In the genomic region with DNA sequence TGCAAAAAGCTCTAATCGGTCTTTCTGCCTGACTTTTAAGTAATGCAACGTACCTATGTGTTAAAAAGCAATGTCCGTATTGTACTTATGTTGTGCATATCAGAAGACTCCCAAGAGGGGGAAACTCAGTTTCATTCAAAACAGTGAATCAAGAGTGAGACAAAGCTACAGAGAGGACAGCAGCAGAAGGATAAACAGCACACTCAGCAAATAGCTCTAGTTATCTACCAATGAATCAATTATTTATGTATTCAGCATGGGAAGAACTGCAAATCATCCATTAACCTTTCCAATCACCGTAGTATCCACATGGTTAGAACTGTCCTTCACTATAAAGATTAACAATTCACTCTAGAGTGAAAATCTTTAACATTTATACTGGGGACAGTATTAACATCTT, we compare ENCODE assay signal across 2 cellular contexts.
TF ChIP-seq lines count a peak whose summit lies in the region.

No MANE protein-coding gene starts in this region.

TF ChIP-seq in HepG2, 621 proteins besides CTCF, POLR2A, EP300 and RAD21 (continues in another document):
- TF ChIP-seq, protein P1, sequence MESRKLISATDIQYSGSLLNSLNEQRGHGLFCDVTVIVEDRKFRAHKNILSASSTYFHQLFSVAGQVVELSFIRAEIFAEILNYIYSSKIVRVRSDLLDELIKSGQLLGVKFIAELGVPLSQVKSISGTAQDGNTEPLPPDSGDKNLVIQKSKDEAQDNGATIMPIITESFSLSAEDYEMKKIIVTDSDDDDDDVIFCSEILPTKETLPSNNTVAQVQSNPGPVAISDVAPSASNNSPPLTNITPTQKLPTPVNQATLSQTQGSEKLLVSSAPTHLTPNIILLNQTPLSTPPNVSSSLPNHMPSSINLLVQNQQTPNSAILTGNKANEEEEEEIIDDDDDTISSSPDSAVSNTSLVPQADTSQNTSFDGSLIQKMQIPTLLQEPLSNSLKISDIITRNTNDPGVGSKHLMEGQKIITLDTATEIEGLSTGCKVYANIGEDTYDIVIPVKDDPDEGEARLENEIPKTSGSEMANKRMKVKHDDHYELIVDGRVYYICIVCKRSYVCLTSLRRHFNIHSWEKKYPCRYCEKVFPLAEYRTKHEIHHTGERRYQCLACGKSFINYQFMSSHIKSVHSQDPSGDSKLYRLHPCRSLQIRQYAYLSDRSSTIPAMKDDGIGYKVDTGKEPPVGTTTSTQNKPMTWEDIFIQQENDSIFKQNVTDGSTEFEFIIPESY (CRISPR knock-in tag; IDR thresholded peaks at IDR 0.05) = no peak
- TF ChIP-seq MAFK (conservative IDR thresholded peaks at IDR 0.05 in 1 of 2, IDR thresholded peaks at IDR 0.05 in 1 of 2; ENCODE audit: low read length in 2 of 2) (peak; percentile 70 to 88), MAFF (IDR thresholded peaks at IDR 0.05; ENCODE audit: low read depth, low read length) (peak; percentile 84), RARA (CRISPR knock-in tag; IDR thresholded peaks at IDR 0.05) (no peak), RFX5 (IDR thresholded peaks at IDR 0.05; ENCODE audit: low read depth, low read length) (no peak), FOXA3 (CRISPR knock-in tag; IDR thresholded peaks at IDR 0.05) (no peak), ZNF790 (CRISPR knock-in tag; IDR thresholded peaks at IDR 0.05; ENCODE audit: borderline replicate concordance) (no peak), ZNF138 (CRISPR knock-in tag; IDR thresholded peaks at IDR 0.05; ENCODE audit: low read depth) (no peak), HMG20B (CRISPR knock-in tag; conservative IDR thresholded peaks at IDR 0.05) (no peak), NFKB2 (CRISPR knock-in tag; IDR thresholded peaks at IDR 0.05; ENCODE audit: borderline replicate concordance) (no peak)
- TF ChIP-seq, protein P2, sequence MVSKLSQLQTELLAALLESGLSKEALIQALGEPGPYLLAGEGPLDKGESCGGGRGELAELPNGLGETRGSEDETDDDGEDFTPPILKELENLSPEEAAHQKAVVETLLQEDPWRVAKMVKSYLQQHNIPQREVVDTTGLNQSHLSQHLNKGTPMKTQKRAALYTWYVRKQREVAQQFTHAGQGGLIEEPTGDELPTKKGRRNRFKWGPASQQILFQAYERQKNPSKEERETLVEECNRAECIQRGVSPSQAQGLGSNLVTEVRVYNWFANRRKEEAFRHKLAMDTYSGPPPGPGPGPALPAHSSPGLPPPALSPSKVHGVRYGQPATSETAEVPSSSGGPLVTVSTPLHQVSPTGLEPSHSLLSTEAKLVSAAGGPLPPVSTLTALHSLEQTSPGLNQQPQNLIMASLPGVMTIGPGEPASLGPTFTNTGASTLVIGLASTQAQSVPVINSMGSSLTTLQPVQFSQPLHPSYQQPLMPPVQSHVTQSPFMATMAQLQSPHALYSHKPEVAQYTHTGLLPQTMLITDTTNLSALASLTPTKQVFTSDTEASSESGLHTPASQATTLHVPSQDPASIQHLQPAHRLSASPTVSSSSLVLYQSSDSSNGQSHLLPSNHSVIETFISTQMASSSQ (IDR thresholded peaks at IDR 0.05; ENCODE audit: low read depth) = no peak
- TF ChIP-seq, protein P2 (CRISPR knock-in tag; IDR thresholded peaks at IDR 0.05; ENCODE audit: borderline replicate concordance) = no peak
- TF ChIP-seq, protein P3, sequence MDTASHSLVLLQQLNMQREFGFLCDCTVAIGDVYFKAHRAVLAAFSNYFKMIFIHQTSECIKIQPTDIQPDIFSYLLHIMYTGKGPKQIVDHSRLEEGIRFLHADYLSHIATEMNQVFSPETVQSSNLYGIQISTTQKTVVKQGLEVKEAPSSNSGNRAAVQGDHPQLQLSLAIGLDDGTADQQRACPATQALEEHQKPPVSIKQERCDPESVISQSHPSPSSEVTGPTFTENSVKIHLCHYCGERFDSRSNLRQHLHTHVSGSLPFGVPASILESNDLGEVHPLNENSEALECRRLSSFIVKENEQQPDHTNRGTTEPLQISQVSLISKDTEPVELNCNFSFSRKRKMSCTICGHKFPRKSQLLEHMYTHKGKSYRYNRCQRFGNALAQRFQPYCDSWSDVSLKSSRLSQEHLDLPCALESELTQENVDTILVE (CRISPR knock-in tag; IDR thresholded peaks at IDR 0.05) = no peak
- TF ChIP-seq, protein P4, sequence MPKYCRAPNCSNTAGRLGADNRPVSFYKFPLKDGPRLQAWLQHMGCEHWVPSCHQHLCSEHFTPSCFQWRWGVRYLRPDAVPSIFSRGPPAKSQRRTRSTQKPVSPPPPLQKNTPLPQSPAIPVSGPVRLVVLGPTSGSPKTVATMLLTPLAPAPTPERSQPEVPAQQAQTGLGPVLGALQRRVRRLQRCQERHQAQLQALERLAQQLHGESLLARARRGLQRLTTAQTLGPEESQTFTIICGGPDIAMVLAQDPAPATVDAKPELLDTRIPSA (CRISPR knock-in tag; IDR thresholded peaks at IDR 0.05; ENCODE audit: borderline replicate concordance) = no peak
- TF ChIP-seq, protein P5, sequence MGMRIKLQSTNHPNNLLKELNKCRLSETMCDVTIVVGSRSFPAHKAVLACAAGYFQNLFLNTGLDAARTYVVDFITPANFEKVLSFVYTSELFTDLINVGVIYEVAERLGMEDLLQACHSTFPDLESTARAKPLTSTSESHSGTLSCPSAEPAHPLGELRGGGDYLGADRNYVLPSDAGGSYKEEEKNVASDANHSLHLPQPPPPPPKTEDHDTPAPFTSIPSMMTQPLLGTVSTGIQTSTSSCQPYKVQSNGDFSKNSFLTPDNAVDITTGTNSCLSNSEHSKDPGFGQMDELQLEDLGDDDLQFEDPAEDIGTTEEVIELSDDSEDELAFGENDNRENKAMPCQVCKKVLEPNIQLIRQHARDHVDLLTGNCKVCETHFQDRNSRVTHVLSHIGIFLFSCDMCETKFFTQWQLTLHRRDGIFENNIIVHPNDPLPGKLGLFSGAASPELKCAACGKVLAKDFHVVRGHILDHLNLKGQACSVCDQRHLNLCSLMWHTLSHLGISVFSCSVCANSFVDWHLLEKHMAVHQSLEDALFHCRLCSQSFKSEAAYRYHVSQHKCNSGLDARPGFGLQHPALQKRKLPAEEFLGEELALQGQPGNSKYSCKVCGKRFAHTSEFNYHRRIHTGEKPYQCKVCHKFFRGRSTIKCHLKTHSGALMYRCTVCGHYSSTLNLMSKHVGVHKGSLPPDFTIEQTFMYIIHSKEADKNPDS (CRISPR knock-in tag; IDR thresholded peaks at IDR 0.05) = no peak

TF ChIP-seq in K562, 482 proteins besides CTCF, POLR2A, EP300 and RAD21:
- TF ChIP-seq CBFA2T2 (conservative IDR thresholded peaks at IDR 0.05) = no peak
- no peak for TF ChIP-seq HMG20B (CRISPR knock-in tag; IDR thresholded peaks at IDR 0.05)
- TF ChIP-seq C11orf30 (IDR thresholded peaks at IDR 0.05; ENCODE audit: low read depth) = 0 out of 2 replicates have a peak, but pooled peaks have one; percentile 28
- TF ChIP-seq ADNP (tag; IDR thresholded peaks at IDR 0.05) = no peak
- peak; percentile 64 for TF ChIP-seq MAFK (IDR thresholded peaks at IDR 0.05; ENCODE audit: low read length)
- peak; percentile 54 for TF ChIP-seq MAFF (IDR thresholded peaks at IDR 0.05; ENCODE audit: low read length)
- TF ChIP-seq, protein P6, sequence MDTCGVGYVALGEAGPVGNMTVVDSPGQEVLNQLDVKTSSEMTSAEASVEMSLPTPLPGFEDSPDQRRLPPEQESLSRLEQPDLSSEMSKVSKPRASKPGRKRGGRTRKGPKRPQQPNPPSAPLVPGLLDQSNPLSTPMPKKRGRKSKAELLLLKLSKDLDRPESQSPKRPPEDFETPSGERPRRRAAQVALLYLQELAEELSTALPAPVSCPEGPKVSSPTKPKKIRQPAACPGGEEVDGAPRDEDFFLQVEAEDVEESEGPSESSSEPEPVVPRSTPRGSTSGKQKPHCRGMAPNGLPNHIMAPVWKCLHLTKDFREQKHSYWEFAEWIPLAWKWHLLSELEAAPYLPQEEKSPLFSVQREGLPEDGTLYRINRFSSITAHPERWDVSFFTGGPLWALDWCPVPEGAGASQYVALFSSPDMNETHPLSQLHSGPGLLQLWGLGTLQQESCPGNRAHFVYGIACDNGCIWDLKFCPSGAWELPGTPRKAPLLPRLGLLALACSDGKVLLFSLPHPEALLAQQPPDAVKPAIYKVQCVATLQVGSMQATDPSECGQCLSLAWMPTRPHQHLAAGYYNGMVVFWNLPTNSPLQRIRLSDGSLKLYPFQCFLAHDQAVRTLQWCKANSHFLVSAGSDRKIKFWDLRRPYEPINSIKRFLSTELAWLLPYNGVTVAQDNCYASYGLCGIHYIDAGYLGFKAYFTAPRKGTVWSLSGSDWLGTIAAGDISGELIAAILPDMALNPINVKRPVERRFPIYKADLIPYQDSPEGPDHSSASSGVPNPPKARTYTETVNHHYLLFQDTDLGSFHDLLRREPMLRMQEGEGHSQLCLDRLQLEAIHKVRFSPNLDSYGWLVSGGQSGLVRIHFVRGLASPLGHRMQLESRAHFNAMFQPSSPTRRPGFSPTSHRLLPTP (IDR thresholded peaks at IDR 0.05; ENCODE audit: borderline replicate concordance, extremely low read depth, insufficient read length) = no peak
- no peak for TF ChIP-seq GATAD2A (IDR thresholded peaks at IDR 0.05)
- TF ChIP-seq ETV5 (CRISPR knock-in tag; IDR thresholded peaks at IDR 0.05; ENCODE audit: low read depth) = no peak
- TF ChIP-seq, protein P7, sequence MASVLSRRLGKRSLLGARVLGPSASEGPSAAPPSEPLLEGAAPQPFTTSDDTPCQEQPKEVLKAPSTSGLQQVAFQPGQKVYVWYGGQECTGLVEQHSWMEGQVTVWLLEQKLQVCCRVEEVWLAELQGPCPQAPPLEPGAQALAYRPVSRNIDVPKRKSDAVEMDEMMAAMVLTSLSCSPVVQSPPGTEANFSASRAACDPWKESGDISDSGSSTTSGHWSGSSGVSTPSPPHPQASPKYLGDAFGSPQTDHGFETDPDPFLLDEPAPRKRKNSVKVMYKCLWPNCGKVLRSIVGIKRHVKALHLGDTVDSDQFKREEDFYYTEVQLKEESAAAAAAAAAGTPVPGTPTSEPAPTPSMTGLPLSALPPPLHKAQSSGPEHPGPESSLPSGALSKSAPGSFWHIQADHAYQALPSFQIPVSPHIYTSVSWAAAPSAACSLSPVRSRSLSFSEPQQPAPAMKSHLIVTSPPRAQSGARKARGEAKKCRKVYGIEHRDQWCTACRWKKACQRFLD (CRISPR knock-in tag; IDR thresholded peaks at IDR 0.05) = no peak
- TF ChIP-seq, protein P8, sequence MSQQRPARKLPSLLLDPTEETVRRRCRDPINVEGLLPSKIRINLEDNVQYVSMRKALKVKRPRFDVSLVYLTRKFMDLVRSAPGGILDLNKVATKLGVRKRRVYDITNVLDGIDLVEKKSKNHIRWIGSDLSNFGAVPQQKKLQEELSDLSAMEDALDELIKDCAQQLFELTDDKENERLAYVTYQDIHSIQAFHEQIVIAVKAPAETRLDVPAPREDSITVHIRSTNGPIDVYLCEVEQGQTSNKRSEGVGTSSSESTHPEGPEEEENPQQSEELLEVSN (IDR thresholded peaks at IDR 0.05; ENCODE audit: borderline replicate concordance in 1 of 2, extremely low read depth in 1 of 2, insufficient read depth in 1 of 2, insufficient read length in 1 of 2, low read depth in 1 of 2, low read length in 1 of 2, poor library complexity in 1 of 2, severe bottlenecking in 1 of 2) = no peak
- TF ChIP-seq ZNF316 (IDR thresholded peaks at IDR 0.05) = peak; percentile 69
- TF ChIP-seq NCOA2 (IDR thresholded peaks at IDR 0.05; ENCODE audit: partially characterized antibody in 2 of 2) = no peak
- peak; percentile 40; the same call in 1 of the 2 replicates for TF ChIP-seq MAFG (tag; conservative IDR thresholded peaks at IDR 0.05)
TF ChIP-seq in K562: peak in this region for 5.
